18 cellular contexts compared by ENCODE assay signal in the genomic region with DNA sequence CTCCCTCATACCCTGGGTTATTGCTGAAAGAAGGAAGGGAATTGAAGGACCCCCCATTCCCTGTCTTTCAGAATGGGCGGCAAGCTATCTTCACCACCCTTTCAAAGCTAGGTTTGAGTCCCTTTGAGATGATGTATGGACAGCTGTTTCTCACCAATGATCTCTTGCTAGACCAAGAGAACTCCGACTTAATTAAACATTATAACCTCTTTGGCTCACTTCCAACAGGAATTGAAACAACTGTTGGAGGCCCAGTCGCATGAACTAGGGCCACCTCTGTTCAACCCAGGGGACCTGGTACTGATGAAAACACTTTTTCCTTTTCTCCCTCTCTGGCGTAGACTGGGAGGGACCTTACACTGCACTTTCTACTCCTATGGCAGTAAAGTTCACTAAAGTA.
"Had no signal": no experiment of that assay in that cellular context is flagged by ENCODE, and none has a peak within 500 bp of the region (broad histone marks: within the 10 kb centered on the region; RNA-seq: fewer than 3 reads in every experiment).

No MANE protein-coding gene starts in this region.

- H3K4me3 ChIP-seq: cardiac muscle cell, K562 had no signal

- H3K27me3 ChIP-seq: brain microvascular endothelial cell, cardiac muscle cell had no signal

- H3K36me3 ChIP-seq: brain microvascular endothelial cell, cardiac muscle cell had no signal

- FAIRE-seq: RCC 7860, TTC549 had no signal

- H3K27ac ChIP-seq: brain microvascular endothelial cell, cardiac muscle cell had no signal

- ATAC-seq: activated T-helper 17 cell treated with anti-CD3 and anti-CD28 coated beads, Interleukin-2, amount 50 U/mL, for 72 hours; T-helper 17 cell had no signal

- DNase-seq: activated B cell treated with CpG ODN at 0.5 μM for 24 hours; activated gamma-delta T cell; activated naive CD8-positive, alpha-beta T cell treated with anti-CD3 and anti-CD28 coated beads for 36 hours; activated T-cell treated with anti-CD3 and anti-CD28 coated beads for 4 hours; NCI-H1092; NCI-H1930; NCI-H2171; NCI-H226; NK-92 treated with Interleukin-12 subunit alpha and Interleukin-12 subunit beta, amount 100 ng/mL, for 24 hours; SHP77 treated with DMSO at 0.1 percent for 48 hours; T-helper 17 cell; T-helper 9 cell had no signal
